Comparison of ENCODE assay signal across 17 cellular contexts in the genomic region with DNA sequence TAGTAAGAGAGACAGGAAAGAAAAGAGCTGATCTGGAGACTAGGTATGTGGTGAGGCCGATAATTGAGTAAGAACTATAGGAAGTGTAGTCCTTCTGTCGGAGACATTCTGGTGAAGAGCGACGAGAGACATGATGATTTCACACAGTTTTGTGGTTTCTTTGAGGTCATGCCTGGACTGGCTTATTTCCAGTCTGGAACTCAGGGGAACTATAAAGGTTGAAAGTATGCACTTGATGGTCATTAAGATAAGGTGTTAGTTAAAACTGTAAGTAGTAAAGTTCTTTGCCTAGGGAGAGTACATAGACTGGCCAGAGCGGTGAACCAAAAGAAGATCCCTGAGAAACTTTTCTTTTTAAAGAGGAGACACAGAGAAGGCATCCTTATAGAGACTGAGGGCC.
DNase-seq lines count a peak whose midpoint lies in the region; ATAC-seq and TF ChIP-seq lines count a peak whose summit lies in the region.
"Had no signal": no experiment of that assay in that cellular context is flagged by ENCODE, and none has a peak within 500 bp of the region (broad histone marks: within the 10 kb centered on the region; RNA-seq: fewer than 3 reads in every experiment).

No MANE protein-coding gene starts in this region.

- no peak for TF ChIP-seq POLR2A in uterus (IDR thresholded peaks at IDR 0.05)

- DNase-seq in EL (peak; percentile 18), M059J (ENCODE audit: low read depth) (peak; percentile 43), amniotic epithelial cell (ENCODE audit: low read depth) (peak; percentile 26), left kidney (ENCODE audit: low read depth, low spot score) (peak; percentile 24), GOT3 (lab: John Stamatoyannopoulos, UW) (no peak), NCI-H748 (lab: John Stamatoyannopoulos, UW; ENCODE audit: unreplicated experiment) (no peak), uterus (no peak)
- DNase-seq: activated CD4-positive, alpha-beta T cell treated with anti-CD3 and anti-CD28 coated beads for 4 hours; activated CD8-positive, alpha-beta memory T cell treated with anti-CD3 and anti-CD28 coated beads, Interleukin-2, amount 50 U/mL, for 48 hours; activated naive CD4-positive, alpha-beta T cell treated with anti-CD3 and anti-CD28 coated beads, Interleukin-2, amount 50 U/mL, for 16 hours; COR-L47; GM23248; NCI-H1694; sigmoid colon; stimulated activated CD4-positive, alpha-beta T cell treated with anti-CD3 and anti-CD28 coated beads, Interleukin-4, amount 100 ng/mL, for 4 hours; thyroid gland had no signal

- no peak for TF ChIP-seq CTCF in uterus (IDR thresholded peaks at IDR 0.05)

- ATAC-seq in GM21390 (IDR thresholded peaks at IDR 0.05; ENCODE audit: unreplicated experiment): no peak

- intact Hi-C loops in uterus (cut with DNase I; ENCODE audit: low total_unique reads): no loop called here

- H3K4me1 ChIP-seq in uterus: no peaks in the 10 kb centered on the region
- H3K4me1 ChIP-seq: sigmoid colon, thyroid gland had no signal

- H3K27me3 ChIP-seq in uterus: no peaks in the 10 kb centered on the region
- H3K27me3 ChIP-seq: sigmoid colon, thyroid gland had no signal

- no peak overlapping the region for H3K27ac ChIP-seq in uterus
- H3K27ac ChIP-seq: GM23248, sigmoid colon, thyroid gland had no signal

- H3K9me3 ChIP-seq in uterus: no peaks in the 10 kb centered on the region
- H3K9me3 ChIP-seq: sigmoid colon, thyroid gland had no signal

- H3K4me3 ChIP-seq in uterus: no peak overlapping the region
- H3K4me3 ChIP-seq: GM23248, sigmoid colon, thyroid gland had no signal

- H3K36me3 ChIP-seq in uterus: no peaks in the 10 kb centered on the region
- H3K36me3 ChIP-seq: sigmoid colon, thyroid gland had no signal

Comparison
In these comparisons a context has a peak if more than half of its experiments do, and no peak if none do; other contexts are left out.
1. DNase-seq: peak in EL (single experiment), M059J (single experiment), amniotic epithelial cell (single experiment) and left kidney (single experiment); none in GOT3 (single experiment), NCI-H748 (single experiment) and uterus (0 of 2).